In the genomic region with DNA sequence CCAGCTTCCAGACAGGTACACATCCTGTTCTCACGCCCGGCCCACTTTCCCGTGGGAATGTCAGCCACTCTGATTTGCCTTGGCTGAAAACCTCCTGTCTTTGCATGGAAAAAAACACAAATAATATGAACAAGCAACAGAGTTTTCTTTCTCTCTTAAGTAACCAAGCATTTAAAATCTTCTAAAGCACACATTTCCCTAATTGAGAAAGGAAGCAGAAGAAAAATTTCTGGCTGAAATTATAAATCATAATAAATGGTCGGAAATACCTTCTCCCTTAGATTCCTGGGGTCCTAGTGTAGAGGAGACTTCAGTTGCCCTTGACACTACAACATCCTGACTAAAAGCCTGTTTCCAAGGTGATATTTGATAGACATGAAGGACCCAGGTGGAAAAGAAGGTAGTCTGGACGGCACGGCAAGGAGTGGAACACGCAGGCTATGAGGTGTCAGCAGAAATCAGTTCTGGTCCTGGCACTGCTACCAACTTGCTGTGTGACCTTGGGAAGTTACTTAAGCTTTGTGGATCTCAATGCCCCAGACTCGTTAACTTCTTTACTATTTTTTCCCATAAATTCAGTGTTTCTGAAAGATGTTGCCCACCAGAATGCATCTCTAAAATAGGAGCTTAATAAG, we compare ENCODE assay signal across 11 cellular contexts. TPM values are rescaled to one million over a fixed set of nuclear protein-coding genes. Genes with fewer than 3 reads are reported as not detected.
DNase-seq lines count a peak whose midpoint lies in the region; ATAC-seq lines count a peak whose summit lies in the region.
"Had no signal": no experiment of that assay in that cellular context is flagged by ENCODE, and none has a peak within 500 bp of the region (broad histone marks: within the 10 kb centered on the region; RNA-seq: fewer than 3 reads in every experiment).

No MANE protein-coding gene starts in this region.

- H3K27ac Mint-ChIP-seq in T-helper 1 cell treated with Interleukin-12 subunit alpha and Interleukin-12 subunit beta and Interleukin-4 antibody, amounts not matched to agents 30 μg/mL and 1 μg/mL, for 36 hours = peak overlapping the region; percentile 86
- H3K27ac Mint-ChIP-seq in IgD-negative memory B cell = peak overlapping the region in 1 of 3 donors; percentile 43
- no peak overlapping the region for H3K27ac Mint-ChIP-seq in central memory CD8-positive, alpha-beta T cell (ENCODE audit: low read depth)

- H3K36me3 ChIP-seq in rectal smooth muscle tissue (ENCODE audit: control insufficient read depth, insufficient read depth, low read length) (no peaks in the 10 kb centered on the region), H7 (replicated peaks; ENCODE audit: control insufficient read depth, insufficient read depth, low read length) (no peaks in the 10 kb centered on the region)
- H3K36me3 ChIP-seq: SJSA1 had no signal

- ATAC-seq in central memory CD8-positive, alpha-beta T cell (replicated peaks; ENCODE audit: extremely low read depth, poor library complexity, severe bottlenecking) = no peak
- no peak for ATAC-seq in GM19452 (IDR thresholded peaks at IDR 0.05; ENCODE audit: unreplicated experiment)

- H3K4me3 ChIP-seq in rectal smooth muscle tissue (ENCODE audit: low read length) (peak overlapping the region; percentile 68), H7 (ENCODE audit: insufficient read depth, low read depth, low read length) (no peak overlapping the region)

- H3K9me3 Mint-ChIP-seq in T-helper 1 cell treated with Interleukin-12 subunit alpha and Interleukin-12 subunit beta and Interleukin-4 antibody, amounts not matched to agents 30 μg/mL and 1 μg/mL, for 36 hours = no peaks in the 10 kb centered on the region
- H3K9me3 Mint-ChIP-seq in IgD-negative memory B cell = no peaks in the 10 kb centered on the region
- no peaks in the 10 kb centered on the region for H3K9me3 Mint-ChIP-seq in central memory CD8-positive, alpha-beta T cell

- H3K27me3 ChIP-seq in rectal smooth muscle tissue (ENCODE audit: control insufficient read depth, insufficient read depth, low read length) = no peaks in the 10 kb centered on the region
- no peaks in the 10 kb centered on the region for H3K27me3 ChIP-seq in H7 (ENCODE audit: control insufficient read depth, insufficient read depth, low read length)
- H3K27me3 ChIP-seq: SJSA1 had no signal

- H3K27ac ChIP-seq in rectal smooth muscle tissue (ENCODE audit: low read depth, low read length) = no peak overlapping the region

- H3K4me1 Mint-ChIP-seq in T-helper 1 cell treated with Interleukin-12 subunit alpha and Interleukin-12 subunit beta and Interleukin-4 antibody, amounts not matched to agents 30 μg/mL and 1 μg/mL, for 36 hours (ENCODE audit: low read depth) = peaks cover 35% of the 10 kb centered on the region
- peaks cover 5 to 13% (median 10%) of the 10 kb centered on the region in 3 donors for H3K4me1 Mint-ChIP-seq in IgD-negative memory B cell
- peaks cover 16% of the 10 kb centered on the region for H3K4me1 Mint-ChIP-seq in central memory CD8-positive, alpha-beta T cell

- no peak overlapping the region for H3K9ac ChIP-seq in rectal smooth muscle tissue (ENCODE audit: low read length)

- DNase-seq in T-helper 1 cell (no peak), H7 (no peak)
- no peak for DNase-seq in central memory CD8-positive, alpha-beta T cell (ENCODE audit: low spot score in 2 of 2)
- DNase-seq in stimulated activated naive CD4-positive, alpha-beta T cell treated with Interleukin-2 at 50 U/mL for 16 hours (lab: John Stamatoyannopoulos, UW) = no peak

- no peaks in the 10 kb centered on the region for H3K27me3 Mint-ChIP-seq in T-helper 1 cell treated with Interleukin-12 subunit alpha and Interleukin-12 subunit beta and Interleukin-4 antibody, amounts not matched to agents 30 μg/mL and 1 μg/mL, for 36 hours (ENCODE audit: low read depth)
- peaks cover 4% of the 10 kb centered on the region for H3K27me3 Mint-ChIP-seq in IgD-negative memory B cell
- H3K27me3 Mint-ChIP-seq in central memory CD8-positive, alpha-beta T cell = peaks cover 22% of the 10 kb centered on the region

- peaks cover 3% of the 10 kb centered on the region for H3K36me3 Mint-ChIP-seq in T-helper 1 cell treated with Interleukin-12 subunit alpha and Interleukin-12 subunit beta and Interleukin-4 antibody, amounts not matched to agents 30 μg/mL and 1 μg/mL, for 36 hours (ENCODE audit: low read depth)
- peaks cover 3% of the 10 kb centered on the region for H3K36me3 Mint-ChIP-seq in IgD-negative memory B cell
- H3K36me3 Mint-ChIP-seq in central memory CD8-positive, alpha-beta T cell (ENCODE audit: insufficient read depth) = no peaks in the 10 kb centered on the region

- H3K4me1 ChIP-seq in rectal smooth muscle tissue (ENCODE audit: control insufficient read depth, insufficient read depth, low read length) = no peaks in the 10 kb centered on the region

- H3K4me3 Mint-ChIP-seq in T-helper 1 cell treated with Interleukin-12 subunit alpha and Interleukin-12 subunit beta and Interleukin-4 antibody, amounts not matched to agents 30 μg/mL and 1 μg/mL, for 36 hours = peak overlapping the region; percentile 71
- peak overlapping the region; percentile 27 to 92 (median 82) for H3K4me3 Mint-ChIP-seq in IgD-negative memory B cell
- H3K4me3 Mint-ChIP-seq in central memory CD8-positive, alpha-beta T cell = peak overlapping the region; percentile 73

RNA-seq across cellular contexts. Expression of a gene that starts 37.0 kb away (rescaled TPM):
- polyA plus RNA-seq in IgD-negative memory B cell = not detected
- total RNA-seq in H7 (2014; rRNA removed; shearing (Covaris generic)) = 0.33 and 1.9 TPM in 2 replicates
- total RNA-seq: myocyte, NCI-H460, SJSA1 had no signal
